Comparison of ENCODE assay signal across 30 cellular contexts in genomic region chr9:113638504-113638903, GRCh38.
"Had no signal": no experiment of that assay in that cellular context is flagged by ENCODE, and none has a peak within 500 bp of the region (broad histone marks: within the 10 kb centered on the region; RNA-seq: fewer than 3 reads in every experiment).

No MANE protein-coding gene starts in this region.

- DNase-seq: activated CD4-positive, alpha-beta memory T cell treated with anti-CD3 and anti-CD28 coated beads for 36 hours; activated CD4-positive, alpha-beta T cell treated with anti-CD3 and anti-CD28 coated beads for 36 hours; activated CD4-positive, alpha-beta T cell treated with anti-CD3 and anti-CD28 coated beads, Interleukin-2, amount 10 ng/mL, durations not matched to agents 24 days and 14 days; activated CD4-positive, CD25-positive, alpha-beta regulatory T cell; activated CD4-positive, CD25-positive, alpha-beta regulatory T cell treated with anti-CD3 and anti-CD28 coated beads, Interleukin-2, amount 50 U/mL, for 72 hours; activated CD8-positive, alpha-beta memory T cell treated with anti-CD3 and anti-CD28 coated beads, Interleukin-2, amount 10 ng/mL, durations not matched to agents 7 days and 5 days; activated CD8-positive, alpha-beta memory T cell treated with anti-CD3 and anti-CD28 coated beads, Interleukin-2, amount 50 U/mL, for 4 hours; activated CD8-positive, alpha-beta T cell treated with anti-CD3 and anti-CD28 coated beads, Interleukin-2, amount 10 ng/mL, durations not matched to agents 7 days and 5 days; activated naive CD4-positive, alpha-beta T cell treated with anti-CD3 and anti-CD28 coated beads for 36 hours; activated naive CD8-positive, alpha-beta T cell treated with anti-CD3 and anti-CD28 coated beads for 36 hours; activated naive CD8-positive, alpha-beta T cell treated with anti-CD3 and anti-CD28 coated beads, Interleukin-2, amount 50 U/mL, for 24 hours; activated T-cell treated with anti-CD3 and anti-CD28 coated beads, Interleukin-2, amount 50 U/mL, for 1 hour; activated T-cell treated with anti-CD3 and anti-CD28 coated beads, Interleukin-2, amount 50 U/mL, for 48 hours; amygdala; aorta; caudate nucleus; cortex of kidney; dermis blood vessel endothelial cell; effector CD4-positive, alpha-beta T cell; effector memory CD8-positive, alpha-beta T cell; esophagus squamous epithelium; foreskin melanocyte; T-helper 2 cell had no signal

- H3K4me1 Mint-ChIP-seq: activated CD4-positive, alpha-beta T cell treated with anti-CD3 and anti-CD28 coated beads for 36 hours; activated CD4-positive, alpha-beta T cell treated with anti-CD3 and anti-CD28 coated beads, Interleukin-2, amount 10 ng/mL, durations not matched to agents 24 days and 14 days; activated CD8-positive, alpha-beta memory T cell treated with anti-CD3 and anti-CD28 coated beads, Interleukin-2, amount 10 ng/mL, durations not matched to agents 7 days and 5 days; activated naive CD4-positive, alpha-beta T cell treated with anti-CD3 and anti-CD28 coated beads, Interleukin-2, amount 50 U/mL, for 24 hours; activated naive CD8-positive, alpha-beta T cell treated with anti-CD3 and anti-CD28 coated beads for 36 hours; activated naive CD8-positive, alpha-beta T cell treated with anti-CD3 and anti-CD28 coated beads, Interleukin-2, amount 50 U/mL, for 24 hours had no signal

- H3K4me3 ChIP-seq: adrenal gland, body of pancreas, esophagus squamous epithelium, gastroesophageal sphincter had no signal

- H3K4me1 ChIP-seq: adrenal gland, body of pancreas had no signal

- ATAC-seq: activated CD4-positive, alpha-beta T cell treated with anti-CD3 and anti-CD28 coated beads for 36 hours; activated CD8-positive, alpha-beta memory T cell treated with anti-CD3 and anti-CD28 coated beads, Interleukin-2, amount 10 ng/mL, durations not matched to agents 7 days and 5 days; activated CD8-positive, alpha-beta T cell treated with anti-CD3 and anti-CD28 coated beads, Interleukin-2, amount 10 ng/mL, durations not matched to agents 7 days and 5 days; activated naive CD8-positive, alpha-beta T cell treated with anti-CD3 and anti-CD28 coated beads, Interleukin-2, amount 50 U/mL, for 24 hours; body of pancreas; effector memory CD8-positive, alpha-beta T cell; gastroesophageal sphincter had no signal

- H3K9me3 Mint-ChIP-seq: activated CD4-positive, alpha-beta memory T cell treated with anti-CD3 and anti-CD28 coated beads for 36 hours; activated CD4-positive, alpha-beta T cell treated with anti-CD3 and anti-CD28 coated beads, Interleukin-2, amount 10 ng/mL, durations not matched to agents 24 days and 14 days; activated naive CD4-positive, alpha-beta T cell treated with anti-CD3 and anti-CD28 coated beads for 36 hours; activated naive CD4-positive, alpha-beta T cell treated with anti-CD3 and anti-CD28 coated beads, Interleukin-2, amount 50 U/mL, for 24 hours; activated T-helper 1 cell treated with anti-CD3 and anti-CD28 coated beads, Interleukin-12 subunit alpha, Interleukin-12 subunit beta, Interleukin-2, Interleukin-4 antibody, amounts not matched to agents 30 ng/mL and 10 ng/mL and 1 ng/mL, durations not matched to agents 14 hours and 24 hours and 36 hours; activated T-helper 2 cell treated with anti-CD3 and anti-CD28 coated beads, Interferon-gamma antibody, Interleukin-2, Interleukin-4, amounts not matched to agents 10 μg/mL and 5 μg/mL and 100 μg/mL, durations not matched to agents 14 hours and 24 hours and 36 hours; effector memory CD8-positive, alpha-beta T cell had no signal

- H3K36me3 ChIP-seq: adrenal gland, esophagus squamous epithelium, gastroesophageal sphincter had no signal

- H3K4me3 Mint-ChIP-seq: activated CD4-positive, alpha-beta memory T cell treated with anti-CD3 and anti-CD28 coated beads for 36 hours; activated CD4-positive, alpha-beta T cell treated with anti-CD3 and anti-CD28 coated beads for 36 hours; activated CD4-positive, alpha-beta T cell treated with anti-CD3 and anti-CD28 coated beads, Interleukin-2, amount 10 ng/mL, durations not matched to agents 24 days and 14 days; activated CD8-positive, alpha-beta memory T cell treated with anti-CD3 and anti-CD28 coated beads, Interleukin-2, amount 10 ng/mL, durations not matched to agents 7 days and 5 days; activated CD8-positive, alpha-beta T cell treated with anti-CD3 and anti-CD28 coated beads, Interleukin-2, amount 10 ng/mL, durations not matched to agents 7 days and 5 days; activated naive CD4-positive, alpha-beta T cell treated with anti-CD3 and anti-CD28 coated beads for 36 hours; activated naive CD4-positive, alpha-beta T cell treated with anti-CD3 and anti-CD28 coated beads, Interleukin-2, amount 50 U/mL, for 24 hours; activated naive CD8-positive, alpha-beta T cell treated with anti-CD3 and anti-CD28 coated beads for 36 hours; activated naive CD8-positive, alpha-beta T cell treated with anti-CD3 and anti-CD28 coated beads, Interleukin-2, amount 50 U/mL, for 24 hours; activated T-helper 1 cell treated with anti-CD3 and anti-CD28 coated beads, Interleukin-12 subunit alpha, Interleukin-12 subunit beta, Interleukin-2, Interleukin-4 antibody, amounts not matched to agents 30 ng/mL and 10 ng/mL and 1 ng/mL, durations not matched to agents 14 hours and 24 hours and 36 hours; effector memory CD8-positive, alpha-beta T cell had no signal

- H3K27me3 Mint-ChIP-seq: activated CD4-positive, alpha-beta memory T cell treated with anti-CD3 and anti-CD28 coated beads for 36 hours; activated naive CD4-positive, alpha-beta T cell treated with anti-CD3 and anti-CD28 coated beads, Interleukin-2, amount 50 U/mL, for 24 hours had no signal

- H3K27me3 ChIP-seq: adrenal gland, body of pancreas, gastroesophageal sphincter had no signal

- H3K27ac Mint-ChIP-seq: activated CD4-positive, alpha-beta memory T cell treated with anti-CD3 and anti-CD28 coated beads for 36 hours; activated CD4-positive, alpha-beta T cell treated with anti-CD3 and anti-CD28 coated beads for 36 hours; activated CD4-positive, alpha-beta T cell treated with anti-CD3 and anti-CD28 coated beads, Interleukin-2, amount 10 ng/mL, durations not matched to agents 24 days and 14 days; activated CD8-positive, alpha-beta memory T cell treated with anti-CD3 and anti-CD28 coated beads, Interleukin-2, amount 10 ng/mL, durations not matched to agents 7 days and 5 days; activated CD8-positive, alpha-beta T cell treated with anti-CD3 and anti-CD28 coated beads, Interleukin-2, amount 10 ng/mL, durations not matched to agents 7 days and 5 days; activated naive CD4-positive, alpha-beta T cell treated with anti-CD3 and anti-CD28 coated beads for 36 hours; activated naive CD4-positive, alpha-beta T cell treated with anti-CD3 and anti-CD28 coated beads, Interleukin-2, amount 50 U/mL, for 24 hours; activated naive CD8-positive, alpha-beta T cell treated with anti-CD3 and anti-CD28 coated beads for 36 hours; activated naive CD8-positive, alpha-beta T cell treated with anti-CD3 and anti-CD28 coated beads, Interleukin-2, amount 50 U/mL, for 24 hours; activated T-helper 1 cell treated with anti-CD3 and anti-CD28 coated beads, Interleukin-12 subunit alpha, Interleukin-12 subunit beta, Interleukin-2, Interleukin-4 antibody, amounts not matched to agents 30 ng/mL and 10 ng/mL and 1 ng/mL, durations not matched to agents 14 hours and 24 hours and 36 hours; activated T-helper 2 cell treated with anti-CD3 and anti-CD28 coated beads, Interferon-gamma antibody, Interleukin-2, Interleukin-4, amounts not matched to agents 10 μg/mL and 5 μg/mL and 100 μg/mL, durations not matched to agents 14 hours and 24 hours and 36 hours; effector memory CD8-positive, alpha-beta T cell had no signal

- H3K27ac ChIP-seq: adrenal gland, body of pancreas, epithelial cell of prostate, esophagus squamous epithelium, gastroesophageal sphincter had no signal

- H3K36me3 Mint-ChIP-seq: activated CD4-positive, alpha-beta memory T cell treated with anti-CD3 and anti-CD28 coated beads for 36 hours; activated CD8-positive, alpha-beta memory T cell treated with anti-CD3 and anti-CD28 coated beads, Interleukin-2, amount 10 ng/mL, durations not matched to agents 7 days and 5 days; activated naive CD4-positive, alpha-beta T cell treated with anti-CD3 and anti-CD28 coated beads, Interleukin-2, amount 50 U/mL, for 24 hours had no signal
